19 cellular contexts compared by ENCODE assay signal in genomic region chr12:132015686-132016430, GRCh38.
"Had no signal": no experiment of that assay in that cellular context is flagged by ENCODE, and none has a peak within 500 bp of the region (broad histone marks: within the 10 kb centered on the region; RNA-seq: fewer than 3 reads in every experiment).

No MANE protein-coding gene starts in this region.

- H3K9me3 Mint-ChIP-seq: activated CD4-positive, alpha-beta memory T cell treated with anti-CD3 and anti-CD28 coated beads for 36 hours; activated CD4-positive, alpha-beta T cell treated with anti-CD3 and anti-CD28 coated beads, Interleukin-2, amount 10 ng/mL, durations not matched to agents 24 days and 14 days; activated naive CD4-positive, alpha-beta T cell treated with anti-CD3 and anti-CD28 coated beads, Interleukin-2, amount 50 U/mL, for 72 hours; activated T-cell treated with anti-CD3 and anti-CD28 coated beads, Interleukin-2, amount 50 U/mL, for 4 hours; WTC11 had no signal

- DNase-seq: activated CD4-positive, alpha-beta memory T cell treated with anti-CD3 and anti-CD28 coated beads for 36 hours; activated CD4-positive, alpha-beta T cell treated with anti-CD3 and anti-CD28 coated beads, Interleukin-2, amount 10 ng/mL, durations not matched to agents 24 days and 14 days; activated CD4-positive, CD25-positive, alpha-beta regulatory T cell treated with anti-CD3 and anti-CD28 coated beads, Interleukin-2, amount 50 U/mL, for 72 hours; activated CD8-positive, alpha-beta memory T cell treated with anti-CD3 and anti-CD28 coated beads for 24 hours; activated T-cell treated with anti-CD3 and anti-CD28 coated beads, Interleukin-2, amount 50 U/mL, for 4 hours; brain microvascular endothelial cell; MM.1S; NCI-H1105 treated with DMSO at 0.1 percent for 48 hours; NCI-H1436 treated with DMSO at 0.1 percent for 48 hours; NCI-H187; NCI-H2081; NCI-H446; NCI-H524; PC-3; SHP77; T-helper 17 cell; T-helper 9 cell had no signal

- H3K27ac Mint-ChIP-seq: activated CD4-positive, alpha-beta memory T cell treated with anti-CD3 and anti-CD28 coated beads for 36 hours; activated CD4-positive, alpha-beta T cell treated with anti-CD3 and anti-CD28 coated beads, Interleukin-2, amount 10 ng/mL, durations not matched to agents 24 days and 14 days had no signal

- H3K4me1 Mint-ChIP-seq: activated CD4-positive, alpha-beta T cell treated with anti-CD3 and anti-CD28 coated beads, Interleukin-2, amount 10 ng/mL, durations not matched to agents 24 days and 14 days; WTC11 had no signal

- H3K27ac ChIP-seq: brain microvascular endothelial cell had no signal

- H3K4me3 Mint-ChIP-seq: activated CD4-positive, alpha-beta memory T cell treated with anti-CD3 and anti-CD28 coated beads for 36 hours; activated CD4-positive, alpha-beta T cell treated with anti-CD3 and anti-CD28 coated beads, Interleukin-2, amount 10 ng/mL, durations not matched to agents 24 days and 14 days; activated T-cell treated with anti-CD3 and anti-CD28 coated beads, Interleukin-2, amount 50 U/mL, for 4 hours; T-helper 17 cell; WTC11 had no signal

- H3K27me3 ChIP-seq: brain microvascular endothelial cell had no signal

- H3K27me3 Mint-ChIP-seq: activated CD4-positive, alpha-beta memory T cell treated with anti-CD3 and anti-CD28 coated beads for 36 hours; activated CD4-positive, alpha-beta T cell treated with anti-CD3 and anti-CD28 coated beads, Interleukin-2, amount 10 ng/mL, durations not matched to agents 24 days and 14 days; T-helper 17 cell had no signal

- ATAC-seq: activated naive CD4-positive, alpha-beta T cell treated with anti-CD3 and anti-CD28 coated beads, Interleukin-2, amount 50 U/mL, for 72 hours; activated T-cell treated with anti-CD3 and anti-CD28 coated beads, Interleukin-2, amount 50 U/mL, for 4 hours; PC-3; T-helper 17 cell; WTC11 had no signal
